ENCODE assay signal across 8 cellular contexts in the genomic region with DNA sequence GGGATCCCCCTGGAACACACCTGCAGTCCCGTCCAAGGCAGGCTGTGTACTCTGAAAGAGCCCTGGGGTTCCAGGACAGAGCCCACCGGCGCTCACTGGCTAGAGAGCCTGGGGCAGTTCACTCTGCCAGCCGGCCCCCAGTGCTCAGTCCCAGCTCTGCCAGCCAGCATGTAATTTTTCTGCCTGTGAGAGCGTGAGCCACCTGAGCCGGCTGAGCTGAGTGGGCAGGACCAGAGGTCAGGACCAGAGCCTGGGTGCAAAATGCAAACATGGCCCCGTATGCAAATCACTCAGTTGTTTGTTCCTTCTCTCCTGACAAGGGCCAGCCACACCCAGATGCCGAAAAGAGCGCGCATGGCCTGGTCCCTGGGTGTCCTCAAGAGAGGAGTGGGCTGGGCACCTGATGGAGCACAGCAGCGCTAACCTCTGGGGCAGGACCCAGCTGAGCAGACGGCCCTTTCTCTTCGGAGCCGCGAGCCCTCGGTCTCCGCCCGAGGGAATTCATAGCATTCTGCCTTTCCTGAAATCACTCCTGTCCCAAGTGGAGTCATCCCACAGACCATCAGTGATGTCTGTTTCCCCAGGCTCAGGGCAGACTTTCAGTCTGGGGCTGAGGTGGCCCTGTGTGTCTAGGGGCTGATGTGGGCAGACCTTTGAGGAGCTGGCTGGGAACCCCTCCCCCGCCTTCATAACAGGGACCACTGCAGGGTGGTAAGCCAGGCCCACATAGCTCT. TPM values are rescaled to one million over a fixed set of nuclear protein-coding genes. Genes with fewer than 3 reads are reported as not detected.
DNase-seq lines count a peak whose midpoint lies in the region; ATAC-seq and TF ChIP-seq lines count a peak whose summit lies in the region.

No MANE protein-coding gene starts in this region.

- peak; percentile 99 for TF ChIP-seq POLR2A in Raji (IDR thresholded peaks at IDR 0.05; ENCODE audit: insufficient read depth, low read depth, low read length)

- H3K4me3 ChIP-seq in brain microvascular endothelial cell (ENCODE audit: low read depth, low read length) = no peak overlapping the region
- no peak overlapping the region for H3K4me3 ChIP-seq in CD8-positive, alpha-beta memory T cell (ENCODE audit: low read length)

- POLR2A ChIA-PET in CD8-positive, alpha-beta memory T cell (lab: Charles Lee) = no interaction called here

- H3K36me3 ChIP-seq in brain microvascular endothelial cell (replicated peaks) = no peaks in the 10 kb centered on the region
- H3K36me3 ChIP-seq in CD8-positive, alpha-beta memory T cell (ENCODE audit: insufficient read depth, low read length) = no peaks in the 10 kb centered on the region

- peaks cover 50% of the 10 kb centered on the region for H3K4me1 Mint-ChIP-seq in osteocyte (ENCODE audit: unreplicated experiment)
- H3K4me1 Mint-ChIP-seq in CD8-positive, alpha-beta memory T cell = peaks cover 0 to 4% (median 0%) of the 10 kb centered on the region in 3 donors

- peak; percentile 84 for DNase-seq in osteocyte (ENCODE audit: extremely low spot score, unreplicated experiment)
- DNase-seq in NCI-H226 = no peak
- no peak for DNase-seq in brain microvascular endothelial cell
- no peak for DNase-seq in DMS114 treated with DMSO at 0.1 percent for 48 hours (lab: John Stamatoyannopoulos, UW; ENCODE audit: unreplicated experiment)
- DNase-seq in CD8-positive, alpha-beta memory T cell = no peak

- no peak overlapping the region for H3K27ac ChIP-seq in brain microvascular endothelial cell
- H3K27ac ChIP-seq in CD8-positive, alpha-beta memory T cell (ENCODE audit: low read depth, low read length) = no peak overlapping the region

- no peaks in the 10 kb centered on the region for H3K9me3 ChIP-seq in CD8-positive, alpha-beta memory T cell (ENCODE audit: low read length)

- no peaks in the 10 kb centered on the region for H3K27me3 ChIP-seq in brain microvascular endothelial cell (replicated peaks)
- no peaks in the 10 kb centered on the region for H3K27me3 ChIP-seq in CD8-positive, alpha-beta memory T cell (ENCODE audit: insufficient read depth, low read length, poor library complexity, severe bottlenecking)

- no peak overlapping the region for H3K4me3 Mint-ChIP-seq in osteocyte (ENCODE audit: unreplicated experiment)
- H3K4me3 Mint-ChIP-seq in CD8-positive, alpha-beta memory T cell = no peak overlapping the region

- H3K4me1 ChIP-seq in CD8-positive, alpha-beta memory T cell (ENCODE audit: insufficient read depth, low read length) = peaks cover 3% of the 10 kb centered on the region

- ATAC-seq in GM18517 (IDR thresholded peaks at IDR 0.05; ENCODE audit: unreplicated experiment) (peak; percentile 43), HG02623 (IDR thresholded peaks at IDR 0.05; ENCODE audit: unreplicated experiment) (peak; percentile 34)

- peak overlapping the region; percentile 59 for H3K27ac Mint-ChIP-seq in osteocyte (ENCODE audit: unreplicated experiment)
- H3K27ac Mint-ChIP-seq in CD8-positive, alpha-beta memory T cell = no peak overlapping the region

- no peaks in the 10 kb centered on the region for H3K36me3 Mint-ChIP-seq in osteocyte (ENCODE audit: unreplicated experiment)
- no peaks in the 10 kb centered on the region for H3K36me3 Mint-ChIP-seq in CD8-positive, alpha-beta memory T cell

- TF ChIP-seq CTCF in osteocyte (IDR thresholded peaks at IDR 0.05) (no peak), brain microvascular endothelial cell (IDR thresholded peaks at IDR 0.05; ENCODE audit: low read depth, low read length, missing control alignments) (no peak)

- H3K9me3 Mint-ChIP-seq in osteocyte (ENCODE audit: unreplicated experiment) = no peaks in the 10 kb centered on the region
- no peaks in the 10 kb centered on the region for H3K9me3 Mint-ChIP-seq in CD8-positive, alpha-beta memory T cell

- in situ Hi-C loops in brain microvascular endothelial cell (cut with HindIII; ENCODE audit: low pct_ligation_motif_present, low sequenced_read_pairs) = no loop called here

- no peaks in the 10 kb centered on the region for H3K27me3 Mint-ChIP-seq in osteocyte (ENCODE audit: unreplicated experiment)
- peaks cover 0 to 2% of the 10 kb centered on the region in 2 donors for H3K27me3 Mint-ChIP-seq in CD8-positive, alpha-beta memory T cell

- CTCF ChIA-PET in CD8-positive, alpha-beta memory T cell (lab: Charles Lee) = interaction anchor here (6.1 to 10.6 kb wide), 5 partner anchors 9 to 61 kb away, joined by 58 to 357 read pairs (median 88); a partner anchor contains a TSS

RNA-seq across cellular contexts. Expression of a gene that starts 36.5 kb away (rescaled TPM):
- 709 and 776 TPM in 2 replicates for total RNA-seq in osteocyte
- 1,000 to 10,000 TPM; 2,403 to 2,474 TPM for total RNA-seq in CD8-positive, alpha-beta memory T cell
- polyA plus RNA-seq in CD8-positive, alpha-beta memory T cell = 1,830 TPM
